In genomic region chr5:134958755-134959154, GRCh38 we compare ENCODE assay signal across 3 cellular contexts.
TF ChIP-seq lines count a peak whose summit lies in the region.

No MANE protein-coding gene starts in this region.

TF ChIP-seq in SK-N-SH treated with all-trans-retinoic acid at 6 μM for 48 hours, 23 proteins besides CTCF, POLR2A, EP300 and RAD21:
- TF ChIP-seq SNAI2 (CRISPR knock-in tag; IDR thresholded peaks at IDR 0.05) (no peak), ZFP3 (CRISPR knock-in tag; IDR thresholded peaks at IDR 0.05) (no peak), PATZ1 (CRISPR knock-in tag; IDR thresholded peaks at IDR 0.05; ENCODE audit: borderline replicate concordance) (no peak), TCF4 (CRISPR knock-in tag; IDR thresholded peaks at IDR 0.05; ENCODE audit: borderline replicate concordance) (no peak), BACH2 (CRISPR knock-in tag; IDR thresholded peaks at IDR 0.05; ENCODE audit: borderline replicate concordance) (no peak), ZFP30 (CRISPR knock-in tag; IDR thresholded peaks at IDR 0.05) (no peak), TOX (CRISPR knock-in tag; IDR thresholded peaks at IDR 0.05; ENCODE audit: borderline replicate concordance) (no peak), ZNF565 (CRISPR knock-in tag; conservative IDR thresholded peaks at IDR 0.05; ENCODE audit: low read depth) (no peak), PPARA (CRISPR knock-in tag; IDR thresholded peaks at IDR 0.05; ENCODE audit: borderline replicate concordance) (no peak), CREB5 (CRISPR knock-in tag; IDR thresholded peaks at IDR 0.05; ENCODE audit: low read depth) (no peak), CSDC2 (CRISPR knock-in tag; IDR thresholded peaks at IDR 0.05) (no peak), CSRNP3 (CRISPR knock-in tag; IDR thresholded peaks at IDR 0.05) (no peak)

TF ChIP-seq in SK-N-SH, 30 proteins besides CTCF, POLR2A, EP300 and RAD21:
- TF ChIP-seq TAF1 (IDR thresholded peaks at IDR 0.05; ENCODE audit: borderline replicate concordance, low read depth, low read length) (no peak), MEF2A (IDR thresholded peaks at IDR 0.05; ENCODE audit: borderline replicate concordance, low read depth) (no peak), GATA2 (CRISPR knock-in tag; IDR thresholded peaks at IDR 0.05) (no peak), NRF1 (IDR thresholded peaks at IDR 0.05; ENCODE audit: low read depth, low read length) (no peak), IRF3 (IDR thresholded peaks at IDR 0.05; ENCODE audit: low read depth, low read length) (no peak), SIN3A (IDR thresholded peaks at IDR 0.05; ENCODE audit: borderline replicate concordance, low read depth, low read length) (no peak), MAX (IDR thresholded peaks at IDR 0.05; ENCODE audit: low read depth) (no peak), MXI1 (IDR thresholded peaks at IDR 0.05; ENCODE audit: low read depth, low read length) (no peak), POLR2AphosphoS5 (IDR thresholded peaks at IDR 0.05; ENCODE audit: low read depth, low read length) (no peak), RCOR1 (IDR thresholded peaks at IDR 0.05; ENCODE audit: low read length) (no peak)

TF ChIP-seq in K562, 482 proteins besides CTCF, POLR2A, EP300 and RAD21:
- no peak for TF ChIP-seq ARID2 (IDR thresholded peaks at IDR 0.05)
- no peak for TF ChIP-seq ARID3B (CRISPR knock-in tag; IDR thresholded peaks at IDR 0.05; ENCODE audit: borderline replicate concordance)
- TF ChIP-seq DACH1 (IDR thresholded peaks at IDR 0.05; ENCODE audit: partially characterized antibody), result no peak
- TF ChIP-seq PHF20 (IDR thresholded peaks at IDR 0.05; ENCODE audit: partially characterized antibody), result no peak
- TF ChIP-seq ZNF785 (CRISPR knock-in tag; IDR thresholded peaks at IDR 0.05), result no peak
- no peak for TF ChIP-seq ZNF76 (CRISPR knock-in tag; IDR thresholded peaks at IDR 0.05; ENCODE audit: borderline replicate concordance)
- TF ChIP-seq MCM3 (IDR thresholded peaks at IDR 0.05), result no peak
- TF ChIP-seq ZNF668 (CRISPR knock-in tag; IDR thresholded peaks at IDR 0.05), result no peak
